Comparison of ENCODE assay signal across 9 cellular contexts in genomic region chr7:34091330-34091917, GRCh38.
DNase-seq lines count a peak whose midpoint lies in the region; ATAC-seq and TF ChIP-seq lines count a peak whose summit lies in the region.
"Had no signal": no experiment of that assay in that cellular context is flagged by ENCODE, and none has a peak within 500 bp of the region (broad histone marks: within the 10 kb centered on the region; RNA-seq: fewer than 3 reads in every experiment).

No MANE protein-coding gene starts in this region.

- no peak overlapping the region for H2BK12ac ChIP-seq in mesenchymal stem cell (ENCODE audit: low read length in 2 of 2)

- no peak overlapping the region for H3K27ac ChIP-seq in KMS-11
- H3K27ac ChIP-seq in mesenchymal stem cell (ENCODE audit: low read length, poor library complexity, severe bottlenecking): no peak overlapping the region

- no peaks in the 10 kb centered on the region for H3K79me1 ChIP-seq in mesenchymal stem cell (replicated peaks; ENCODE audit: low read length, poor library complexity, severe bottlenecking)

- no peak overlapping the region for H2BK120ac ChIP-seq in mesenchymal stem cell (ENCODE audit: low read depth, low read length)

- no peak overlapping the region for H4K8ac ChIP-seq in mesenchymal stem cell (ENCODE audit: low read length)

- no peak overlapping the region for H3K4ac ChIP-seq in mesenchymal stem cell (ENCODE audit: low read depth in 1 of 2, low read length in 2 of 2)

- H3K9ac ChIP-seq in KMS-11 (no peak overlapping the region), mesenchymal stem cell (ENCODE audit: low read length) (peak overlapping the region; percentile 67)

- H2BK5ac ChIP-seq in mesenchymal stem cell (ENCODE audit: low read depth, low read length, poor library complexity, severe bottlenecking): no peak overlapping the region

- no peaks in the 10 kb centered on the region for H3K79me2 ChIP-seq in KMS-11 (ENCODE audit: insufficient read depth, low read depth)

- peaks cover 5% of the 10 kb centered on the region for H3K9me3 Mint-ChIP-seq in activated T-cell treated with anti-CD3 and anti-CD28 coated beads, Interleukin-2, amount 50 U/mL, for 4 hours

- H3K9me3 ChIP-seq in mesenchymal stem cell (ENCODE audit: control insufficient read depth, low read length): no peaks in the 10 kb centered on the region
- H3K9me3 ChIP-seq: Caco-2 had no signal

- no peak overlapping the region for H3K4me3 Mint-ChIP-seq in activated T-cell treated with anti-CD3 and anti-CD28 coated beads, Interleukin-2, amount 50 U/mL, for 4 hours

- peaks cover 3% of the 10 kb centered on the region for H3K27me3 Mint-ChIP-seq in activated T-cell treated with anti-CD3 and anti-CD28 coated beads, Interleukin-2, amount 50 U/mL, for 4 hours (ENCODE audit: low read depth)

- H2AK5ac ChIP-seq in mesenchymal stem cell (ENCODE audit: low read length, severe bottlenecking): no peak overlapping the region

- H4K20me1 ChIP-seq in KMS-11 (ENCODE audit: insufficient read depth): no peaks in the 10 kb centered on the region

- no peak overlapping the region for H3K18ac ChIP-seq in mesenchymal stem cell (ENCODE audit: low read depth in 1 of 2, low read length in 2 of 2)

- DNase-seq in NCI-H82 (lab: John Stamatoyannopoulos, UW) (peak; percentile 57), NCI-H82 treated with DMSO at 0.1 percent for 48 hours (lab: John Stamatoyannopoulos, UW; ENCODE audit: unreplicated experiment) (no peak), amniotic epithelial cell (ENCODE audit: low read depth) (peak; percentile 71), mesenchymal stem cell (peak; percentile 43), putamen (ENCODE audit: low spot score) (no peak)
- no peak for DNase-seq in effector CD4-positive, alpha-beta T cell
- no peak for DNase-seq in activated T-cell treated with anti-CD3 and anti-CD28 coated beads, Interleukin-2, amount 50 U/mL, for 4 hours

- no peak overlapping the region for H2AFZ ChIP-seq in KMS-11 (ENCODE audit: low read depth)
- H2AFZ ChIP-seq in mesenchymal stem cell (ENCODE audit: low read depth, low read length): no peak overlapping the region

- H3K4me1 ChIP-seq in KMS-11 (ENCODE audit: low read depth, poor library complexity, severe bottlenecking) (no peaks in the 10 kb centered on the region), mesenchymal stem cell (ENCODE audit: control insufficient read depth, insufficient read depth, low read depth, low read length) (peaks cover 1% of the 10 kb centered on the region)
- H3K4me1 ChIP-seq: Caco-2 had no signal

- H4K91ac ChIP-seq in mesenchymal stem cell (ENCODE audit: low read length): no peak overlapping the region

- no peak for ATAC-seq in activated T-cell treated with anti-CD3 and anti-CD28 coated beads, Interleukin-2, amount 50 U/mL, for 4 hours

- H3K14ac ChIP-seq in mesenchymal stem cell (ENCODE audit: low read length in 2 of 2): no peak overlapping the region

- peak; percentile 52 for TF ChIP-seq CTCF in KMS-11 (conservative IDR thresholded peaks at IDR 0.05; ENCODE audit: low read depth, low read length)

- no peaks in the 10 kb centered on the region for H3K4me1 Mint-ChIP-seq in activated T-cell treated with anti-CD3 and anti-CD28 coated beads, Interleukin-2, amount 50 U/mL, for 4 hours (ENCODE audit: low read depth)

- H3K36me3 ChIP-seq in KMS-11 (ENCODE audit: insufficient read depth) (no peaks in the 10 kb centered on the region), mesenchymal stem cell (ENCODE audit: control insufficient read depth in 1 of 2, insufficient read depth in 2 of 2, low read depth in 1 of 2, low read length in 2 of 2) (peaks cover 0 to 64% of the 10 kb centered on the region in 2 experiments)

- H3K4me2 ChIP-seq in KMS-11 (no peak overlapping the region), mesenchymal stem cell (ENCODE audit: low read length, poor library complexity, severe bottlenecking) (no peak overlapping the region)

- H3K4me3 ChIP-seq in KMS-11 (IDR thresholded peaks at IDR 0.05; ENCODE audit: insufficient read depth, low read depth, low read length) (no peak overlapping the region), mesenchymal stem cell (ENCODE audit: insufficient read depth in 1 of 2, low read depth in 1 of 2, low read length in 2 of 2) (no peak overlapping the region)

- WGBS in mesenchymal stem cell: 28% methylated on average over 4 of the region's 4 CpGs

- H3K36me3 Mint-ChIP-seq in activated T-cell treated with anti-CD3 and anti-CD28 coated beads, Interleukin-2, amount 50 U/mL, for 4 hours (ENCODE audit: insufficient read depth): no peaks in the 10 kb centered on the region

- H3K27me3 ChIP-seq in KMS-11 (ENCODE audit: insufficient read depth, low read depth): no peaks in the 10 kb centered on the region
- H3K27me3 ChIP-seq in mesenchymal stem cell (ENCODE audit: control insufficient read depth in 1 of 2, insufficient read depth in 1 of 2, low read length in 2 of 2): peaks cover 0 to 12% of the 10 kb centered on the region in 2 experiments

- H3K23ac ChIP-seq in mesenchymal stem cell (ENCODE audit: low read length in 2 of 2): no peak overlapping the region

- no peak overlapping the region for H2BK15ac ChIP-seq in mesenchymal stem cell (ENCODE audit: low read depth, poor library complexity, severe bottlenecking)

Comparison
In these comparisons a context has a peak if more than half of its experiments do, and no peak if none do; other contexts are left out.
1. DNase-seq: peak in NCI-H82 (single experiment), amniotic epithelial cell (single experiment) and mesenchymal stem cell (single experiment); none in NCI-H82 treated with DMSO at 0.1 percent for 48 hours (single experiment), putamen (single experiment), effector CD4-positive, alpha-beta T cell (single experiment) and activated T-cell treated with anti-CD3 and anti-CD28 coated beads, Interleukin-2, amount 50 U/mL, for 4 hours (single experiment).